ENCODE assay signal across 12 cellular contexts in genomic region chr4:68668537-68669163, GRCh38. TPM values are rescaled to one million over a fixed set of nuclear protein-coding genes. Genes with fewer than 3 reads are reported as not detected.
A peak's percentile ranks its signal among the peaks of the same experiment; 100 is the strongest.
DNase-seq lines count a peak whose midpoint lies in the region; ATAC-seq, FAIRE-seq and TF ChIP-seq lines count a peak whose summit lies in the region.
"Not testable (repeated sequence)": the region's sequence is repeated elsewhere in the genome, so short reads cannot be mapped to it uniquely, and the experiment has no call there.
"Had no signal": no experiment of that assay in that cellular context is flagged by ENCODE, and none has a peak within 500 bp of the region (broad histone marks: within the 10 kb centered on the region; RNA-seq: fewer than 3 reads in every experiment).

No MANE protein-coding gene starts in this region.

- not testable (repeated sequence) for H3K9me3 ChIP-seq in K562 (replicated peaks; ENCODE audit: control insufficient read depth, insufficient read depth, low read depth, low read length); keratinocyte (ENCODE audit: control insufficient read depth, low read depth, low read length); mucosa of descending colon

- dilution Hi-C loops in keratinocyte (cut with MboI; ENCODE audit: extremely low pct_ligation_motif_present, low sequenced_read_pairs), result not testable (repeated sequence)

- not testable (repeated sequence) for H3K9me1 ChIP-seq in K562 (ENCODE audit: control insufficient read depth, insufficient read depth, low read length); keratinocyte (ENCODE audit: control insufficient read depth, extremely low read depth, insufficient read depth, low read length)

- in situ Hi-C loops in K562 (cut with MboI), result not testable (repeated sequence)

- not testable (repeated sequence) for TF ChIP-seq EP300 in K562 (IDR thresholded peaks at IDR 0.05; ENCODE audit: low read length)

- not testable (repeated sequence) for BruUV-seq in K562 (replicated peaks; lab: Mats Ljungman, UMichigan)

- FAIRE-seq in GM12891 (lab: Jason Lieb, UNC) (peak; percentile 54), K562 (lab: Jason Lieb, UNC) (peak; percentile 58), keratinocyte (lab: Jason Lieb, UNC) (peak; percentile 39)

- H3K36me3 ChIP-seq in K562 (ENCODE audit: control insufficient read depth, insufficient read depth, low read length); keratinocyte (ENCODE audit: control insufficient read depth in 2 of 2, extremely low read depth in 1 of 2, insufficient read depth in 2 of 2, low read length in 2 of 2); mucosa of descending colon (ENCODE audit: low read depth): not testable (repeated sequence)

- CTCF ChIA-PET in K562 (lab: Yijun Ruan, JAX; ENCODE audit: low intra/inter-chr PET ratio), result not testable (repeated sequence)

- not testable (repeated sequence) for H3K27ac ChIP-seq in K562 (ENCODE audit: extremely low read depth, low read depth, low read length); keratinocyte (ENCODE audit: control insufficient read depth, insufficient read depth, low read length)

- POLR2A ChIA-PET in K562 (lab: Yijun Ruan, JAX), result not testable (repeated sequence)

- ATAC-seq in GM18511 (IDR thresholded peaks at IDR 0.05; ENCODE audit: unreplicated experiment), result peak; percentile 65
- ATAC-seq in GM19395 (IDR thresholded peaks at IDR 0.05; ENCODE audit: unreplicated experiment), result peak; percentile 47
- ATAC-seq in HG03342 (IDR thresholded peaks at IDR 0.05; ENCODE audit: unreplicated experiment), result peak; percentile 56
- not testable (repeated sequence) for ATAC-seq in K562
- peak; percentile 40 for ATAC-seq in mucosa of descending colon

- H2AFZ ChIP-seq in K562 (ENCODE audit: low read depth, low read length); keratinocyte (ENCODE audit: control insufficient read depth, low read length): not testable (repeated sequence)

- H3K4me3 ChIP-seq in K562; keratinocyte (ENCODE audit: control insufficient read depth in 2 of 3, extremely low read depth in 1 of 3, insufficient read depth in 2 of 3, low read depth in 1 of 3, low read length in 3 of 3); mucosa of descending colon: not testable (repeated sequence)

- H3K27me3 ChIP-seq in K562 (ENCODE audit: control insufficient read depth in 2 of 2, insufficient read depth in 2 of 2, low read length in 2 of 2); keratinocyte (ENCODE audit: control insufficient read depth, extremely low read depth, insufficient read depth, low read length): not testable (repeated sequence)

- not testable (repeated sequence) for TF ChIP-seq CTCF in K562 (IDR thresholded peaks at IDR 0.05 in 2 of 3, conservative IDR thresholded peaks at IDR 0.05 in 1 of 3; ENCODE audit: insufficient read depth in 2 of 3, low read depth in 1 of 3, low read length in 3 of 3); keratinocyte (optimal IDR thresholded peaks at IDR 0.05 in 1 of 3, IDR thresholded peaks at IDR 0.05 in 1 of 3, conservative IDR thresholded peaks at IDR 0.05 in 1 of 3; ENCODE audit: extremely low read depth in 1 of 3, insufficient read depth in 2 of 3, low read length in 3 of 3); mucosa of descending colon (IDR thresholded peaks at IDR 0.05)

- not testable (repeated sequence) for TF ChIP-seq POLR2A in GM12891 (IDR thresholded peaks at IDR 0.05; ENCODE audit: low read depth, low read length); K562 (conservative IDR thresholded peaks at IDR 0.05)

- not testable (repeated sequence) for DNase-seq in GM12891 (ENCODE audit: insufficient read length, low spot score); K562 (ENCODE audit: extremely low read depth in 1 of 4, low spot score in 3 of 4); keratinocyte (ENCODE audit: low read depth, low spot score); mucosa of descending colon

- intact Hi-C loops in K562 (cut with micrococcal nuclease), result not testable (repeated sequence)
- intact Hi-C loops in mucosa of descending colon (cut with DNase I, micrococcal nuclease), result loop anchor here in 1 of 2 donors (5.0 kb wide), 1 partner anchor 101 kb away; no protein-coding TSS in a partner anchor

- H3K9ac ChIP-seq in K562 (ENCODE audit: insufficient read depth in 1 of 2, low read depth in 2 of 2, low read length in 2 of 2); keratinocyte (ENCODE audit: control insufficient read depth, extremely low read depth, insufficient read depth, low read length): not testable (repeated sequence)

- not testable (repeated sequence) for H3K4me1 ChIP-seq in K562 (replicated peaks in 1 of 2; ENCODE audit: control insufficient read depth in 2 of 2, insufficient read depth in 2 of 2, low read length in 2 of 2); keratinocyte (ENCODE audit: control insufficient read depth, extremely low read depth, insufficient read depth, low read length); mucosa of descending colon (ENCODE audit: low read depth)

- H4K20me1 ChIP-seq in K562 (replicated peaks; ENCODE audit: control insufficient read depth, insufficient read depth, low read length); keratinocyte (ENCODE audit: control insufficient read depth, extremely low read depth, insufficient read depth, low read length): not testable (repeated sequence)

- not testable (repeated sequence) for H3K79me2 ChIP-seq in K562 (ENCODE audit: control insufficient read depth, insufficient read depth, low read length); keratinocyte (ENCODE audit: control insufficient read depth, insufficient read depth, low read length)

- not testable (repeated sequence) for H3K4me2 ChIP-seq in K562 (ENCODE audit: insufficient read depth, low read length); keratinocyte (ENCODE audit: control insufficient read depth, extremely low read depth, insufficient read depth, low read depth, low read length)

- TF ChIP-seq RAD21 in K562 (CRISPR knock-in tag; conservative IDR thresholded peaks at IDR 0.05 in 1 of 2, IDR thresholded peaks at IDR 0.05 in 1 of 2), result not testable (repeated sequence)

RNA-seq across cellular contexts. Expression of gene UGT2B15, which starts 1.8 kb away (rescaled TPM):
- 2.1 TPM for polyA plus RNA-seq in GM12891 (2012; ENCODE audit: low read depth, missing spikeins)
- total RNA-seq in K562 (2011; cell fraction: chromatin; rRNA removed; ENCODE audit: low replicate concordance), result not detected in 2 replicates
- not detected in 2 replicates for total RNA-seq in K562 (2011; cell fraction: nucleolus; rRNA removed)
- total RNA-seq in K562 (2011; cell fraction: nucleoplasm; rRNA removed), result not detected in 2 replicates
- total RNA-seq in K562 (2014; rRNA removed), result not detected in 2 replicates
- not detected in 2 replicates for total RNA-seq in K562 (2014; rRNA removed; fragmentation: Illumina TruSeq; extraction: Trizol)
- total RNA-seq in K562 (2015; rRNA removed; fragmentation: Illumina TruSeq; extraction: Trizol), result not detected in 2 replicates
- total RNA-seq in K562 (2021), result 0.16 TPM in 1 of 2 replicates, not detected in the other
- polyA plus RNA-seq in K562 (2011; rRNA removed), result not detected in 2 replicates
- not detected in 2 replicates for polyA plus RNA-seq in K562 (2011; cell fraction: cytosol; rRNA removed)
- not detected in 2 replicates for polyA plus RNA-seq in K562 (2011; cell fraction: nucleus; rRNA removed)
- polyA plus RNA-seq in K562 (2012), result 0.04 and 0.10 TPM in 2 replicates
- polyA plus RNA-seq in K562 (2014; fragmentation: Illumina TruSeq; extraction: Trizol), result not detected in 2 replicates
- under 1 TPM; 0.06 to 0.10 TPM for polyA plus RNA-seq in K562 (2014; fragmentation: Nextera tagmentation; extraction: Ambion mirVana)
- not detected in 2 replicates for polyA plus RNA-seq in K562 (2014; rRNA removed)
- polyA minus RNA-seq in K562 (2011; rRNA and poly(A)+ RNA removed), result not detected in 2 replicates
- polyA minus RNA-seq in K562 (2011; cell fraction: cytosol; rRNA and poly(A)+ RNA removed), result not detected in 2 replicates
- not detected in 2 replicates for polyA minus RNA-seq in K562 (2011; cell fraction: nucleus; rRNA and poly(A)+ RNA removed)
- polyA plus RNA-seq in keratinocyte, result not detected in 3 replicates
- not detected for polyA plus RNA-seq in keratinocyte (2011; ENCODE audit: low read depth)
- not detected in 2 replicates for polyA plus RNA-seq in keratinocyte (2011; cell fraction: cytosol; rRNA removed)
- not detected in 2 replicates for polyA plus RNA-seq in keratinocyte (2011; cell fraction: nucleus; rRNA removed)
- not detected in 2 replicates for polyA plus RNA-seq in keratinocyte (2012; ENCODE audit: low replicate concordance)
- not detected in 3 replicates for polyA minus RNA-seq in keratinocyte
- polyA minus RNA-seq in keratinocyte (2011; cell fraction: cytosol; rRNA and poly(A)+ RNA removed), result not detected
- polyA minus RNA-seq in keratinocyte (2011; cell fraction: nucleus; rRNA and poly(A)+ RNA removed), result not detected in 2 replicates
- 100 to 1,000 TPM in 2 of 3 donors, 10 to 100 TPM in 1; 61.8 to 203 (median 133) TPM for total RNA-seq in mucosa of descending colon
- total RNA-seq: A673; CD8-positive, alpha-beta T cell; H1 had no signal
- polyA plus RNA-seq: BJ, CD14-positive monocyte, H1 had no signal

Comparison
In these comparisons a context has a peak if more than half of its experiments do, and no peak if none do; other contexts are left out.
1. RNA of gene UGT2B15, which starts 1.8 kb away (total RNA-seq): 61.8 to 203 TPM in mucosa of descending colon; 0.16 TPM in K562; every median in the first group is over 10 times any median in the second.